ENCODE assay signal across 14 cellular contexts in the genomic region with DNA sequence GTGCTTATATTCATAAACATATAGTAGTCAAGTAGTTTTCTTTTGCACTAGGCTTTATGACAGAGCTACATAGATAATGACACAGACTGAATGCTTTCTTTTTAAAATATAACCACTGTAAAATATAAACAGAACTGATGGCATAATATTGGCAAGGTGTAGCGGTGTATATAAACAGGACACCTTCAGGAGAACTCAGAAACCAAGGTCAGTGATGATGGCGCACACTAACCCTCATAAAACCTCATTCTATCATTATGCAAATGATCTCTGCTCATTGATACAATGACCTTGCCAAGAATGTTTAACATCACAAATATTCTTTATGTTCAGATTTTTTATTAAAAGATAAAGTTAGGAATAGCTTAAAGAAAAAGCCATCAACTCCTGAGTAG. TPM values are rescaled to one million over a fixed set of nuclear protein-coding genes. Genes with fewer than 3 reads are reported as not detected.
A peak's percentile ranks its signal among the peaks of the same experiment; 100 is the strongest.
DNase-seq lines count a peak whose midpoint lies in the region; ATAC-seq, FAIRE-seq and TF ChIP-seq lines count a peak whose summit lies in the region.
"Had no signal": no experiment of that assay in that cellular context is flagged by ENCODE, and none has a peak within 500 bp of the region (broad histone marks: within the 10 kb centered on the region; RNA-seq: fewer than 3 reads in every experiment).

No MANE protein-coding gene starts in this region.

- no peak for TF ChIP-seq POLR2A in HepG2 (IDR thresholded peaks at IDR 0.05; ENCODE audit: insufficient read depth in 1 of 2, low read depth in 2 of 2, low read length in 2 of 2)

- H3K9me3 ChIP-seq in MG63 (no peaks in the 10 kb centered on the region), HepG2 (ENCODE audit: low read length) (no peaks in the 10 kb centered on the region), tibial artery (no peaks in the 10 kb centered on the region), aorta (ENCODE audit: control insufficient read depth, low read length) (no peaks in the 10 kb centered on the region)

- no peak for FAIRE-seq in HepG2 (lab: Jason Lieb, UNC)

- H3K9ac ChIP-seq in HepG2 (ENCODE audit: insufficient read depth, low read depth, low read length) = peak overlapping the region; percentile 69; the same call in 1 of the 2 replicates

- BruUV-seq in HepG2 (replicated peaks; lab: Mats Ljungman, UMichigan) = no TSS peak

- H4K20me1 ChIP-seq in HepG2 (ENCODE audit: insufficient read depth, low read length) = no peaks in the 10 kb centered on the region

- POLR2A ChIA-PET in HepG2 (lab: Yijun Ruan, JAX) = interaction anchor here (0.7 to 4.2 kb wide), 8 partner anchors 12 to 306 kb away, joined by 3 to 52 read pairs (median 4); a partner anchor contains a TSS

- peaks cover 13% of the 10 kb centered on the region for H3K4me1 Mint-ChIP-seq in endothelial cell (ENCODE audit: unreplicated experiment)
- H3K4me1 Mint-ChIP-seq: activated naive CD4-positive, alpha-beta T cell treated with anti-CD3 and anti-CD28 coated beads, Interleukin-2, amount 50 U/mL, for 24 hours had no signal

- in situ Hi-C loops in HepG2 (cut with HindIII; ENCODE audit: extremely low pct_ligation_motif_present, low pct_unique_long_range_greater_than_20kb) = loop anchor here (5.0 kb wide), 1 partner anchor 49 kb away; a partner anchor contains a TSS

- DNase-seq in MG63 = no peak
- no peak for DNase-seq in coronary artery (ENCODE audit: low spot score)
- no peak for DNase-seq in HepG2 (ENCODE audit: low spot score)
- DNase-seq in tibial artery = no peak
- no peak for DNase-seq in aorta
- DNase-seq in endothelial cell (ENCODE audit: low spot score) = no peak
- DNase-seq: activated CD8-positive, alpha-beta T cell treated with anti-CD3 and anti-CD28 coated beads for 36 hours; effector CD8-positive, alpha-beta T cell; H7; NCI-H2029 had no signal

- H3K4me1 ChIP-seq in HepG2 (ENCODE audit: insufficient read depth, low read length) (peaks cover 75% of the 10 kb centered on the region), tibial artery (peaks cover 0 to 69% (median 15%) of the 10 kb centered on the region in 4 donors), aorta (ENCODE audit: control insufficient read depth in 1 of 2, insufficient read depth in 2 of 2, low read length in 2 of 2) (peaks cover 2 to 9% of the 10 kb centered on the region in 2 donors)

- no peak overlapping the region for H3K4me3 Mint-ChIP-seq in endothelial cell (ENCODE audit: unreplicated experiment)
- H3K4me3 Mint-ChIP-seq: activated CD8-positive, alpha-beta T cell treated with anti-CD3 and anti-CD28 coated beads for 36 hours; activated naive CD4-positive, alpha-beta T cell treated with anti-CD3 and anti-CD28 coated beads, Interleukin-2, amount 50 U/mL, for 24 hours; IgD-negative memory B cell; T-helper 1 cell treated with Interleukin-12 subunit alpha and Interleukin-12 subunit beta and Interleukin-4 antibody, amounts not matched to agents 30 μg/mL and 1 μg/mL, for 36 hours had no signal

- H3K27me3 ChIP-seq in MG63 (no peaks in the 10 kb centered on the region), HepG2 (ENCODE audit: control insufficient read depth in 1 of 2, insufficient read depth in 2 of 2, low read length in 2 of 2) (no peaks in the 10 kb centered on the region), tibial artery (no peaks in the 10 kb centered on the region), aorta (ENCODE audit: control insufficient read depth in 1 of 2, insufficient read depth in 2 of 2, low read length in 1 of 2) (no peaks in the 10 kb centered on the region)

- no peaks in the 10 kb centered on the region for H3K27me3 Mint-ChIP-seq in endothelial cell (ENCODE audit: unreplicated experiment)
- H3K27me3 Mint-ChIP-seq: activated CD8-positive, alpha-beta T cell treated with anti-CD3 and anti-CD28 coated beads for 36 hours had no signal

- H2AFZ ChIP-seq in HepG2 (ENCODE audit: low read length) = no peak overlapping the region

- TF ChIP-seq CTCF in coronary artery (IDR thresholded peaks at IDR 0.05) (no peak), HepG2 (CRISPR knock-in tag; IDR thresholded peaks at IDR 0.05) (no peak), tibial artery (IDR thresholded peaks at IDR 0.05) (no peak), endothelial cell (IDR thresholded peaks at IDR 0.05; ENCODE audit: unreplicated experiment) (no peak)

- WGBS in HepG2 (ENCODE audit: low lambda C conversion rate) = 67% methylated on average over 2 of the region's 2 CpGs
- 72 to 78% methylated on average over 2 of the region's 2 CpGs for WGBS in aorta, 2 donors

- ATAC-seq in HepG2 (no peak), aorta (ENCODE audit: low FRiP score) (no peak), GM21717 (IDR thresholded peaks at IDR 0.05; ENCODE audit: unreplicated experiment) (no peak)
- ATAC-seq: activated CD8-positive, alpha-beta T cell treated with anti-CD3 and anti-CD28 coated beads for 36 hours had no signal

- intact Hi-C loops in HepG2 (cut with micrococcal nuclease; ENCODE audit: unreplicated experiment) = loop anchor here (10.0 kb wide), 1 partner anchor 376 kb away; no protein-coding TSS in a partner anchor
- intact Hi-C loops in tibial artery (cut with DNase I; ENCODE audit: low total_unique reads) = no loop called here
- intact Hi-C loops in aorta (cut with DNase I) = no loop called here

- peaks cover 13% of the 10 kb centered on the region for H3K79me2 ChIP-seq in HepG2 (ENCODE audit: insufficient read depth, low read length)

- no peaks in the 10 kb centered on the region for H3K9me3 Mint-ChIP-seq in endothelial cell (ENCODE audit: unreplicated experiment)
- H3K9me3 Mint-ChIP-seq: activated CD8-positive, alpha-beta T cell treated with anti-CD3 and anti-CD28 coated beads for 36 hours; activated naive CD4-positive, alpha-beta T cell treated with anti-CD3 and anti-CD28 coated beads, Interleukin-2, amount 50 U/mL, for 24 hours; IgD-negative memory B cell; T-helper 1 cell treated with Interleukin-12 subunit alpha and Interleukin-12 subunit beta and Interleukin-4 antibody, amounts not matched to agents 30 μg/mL and 1 μg/mL, for 36 hours had no signal

- CTCF ChIA-PET in HepG2 (lab: Yijun Ruan, JAX; ENCODE audit: low intra/inter-chr PET ratio, low total read pairs) = no interaction called here

- H3K27ac ChIP-seq in coronary artery = peak overlapping the region; percentile 57 to 84
- peak overlapping the region; percentile 68 for H3K27ac ChIP-seq in HepG2 (ENCODE audit: extremely low read length, insufficient read depth, low read length)
- H3K27ac ChIP-seq in tibial artery = peak overlapping the region; percentile 79 to 80
- no peak overlapping the region for H3K27ac ChIP-seq in aorta (ENCODE audit: low read depth in 1 of 2, low read length in 2 of 2)

- TF ChIP-seq RAD21 in HepG2 (CRISPR knock-in tag; IDR thresholded peaks at IDR 0.05) = no peak

- H3K36me3 ChIP-seq in MG63 (no peaks in the 10 kb centered on the region), HepG2 (replicated peaks in 1 of 2; ENCODE audit: control insufficient read depth in 1 of 2, insufficient read depth in 2 of 2, low read length in 2 of 2) (no peaks in the 10 kb centered on the region), tibial artery (no peaks in the 10 kb centered on the region), aorta (ENCODE audit: control insufficient read depth in 1 of 2, insufficient read depth in 2 of 2, low read length in 1 of 2) (no peaks in the 10 kb centered on the region)

- TF ChIP-seq EP300 in HepG2 (IDR thresholded peaks at IDR 0.05; ENCODE audit: low read depth in 2 of 2, low read length in 2 of 2) (no peak), HepG2 (CRISPR knock-in tag; IDR thresholded peaks at IDR 0.05; ENCODE audit: borderline replicate concordance) (no peak)

- peak overlapping the region; percentile 75 for H3K4me2 ChIP-seq in HepG2 (ENCODE audit: low read depth, low read length)

- H3K27ac Mint-ChIP-seq in endothelial cell (ENCODE audit: unreplicated experiment) = no peak overlapping the region
- H3K27ac Mint-ChIP-seq: activated CD8-positive, alpha-beta T cell treated with anti-CD3 and anti-CD28 coated beads for 36 hours; activated naive CD4-positive, alpha-beta T cell treated with anti-CD3 and anti-CD28 coated beads, Interleukin-2, amount 50 U/mL, for 24 hours; IgD-negative memory B cell; T-helper 1 cell treated with Interleukin-12 subunit alpha and Interleukin-12 subunit beta and Interleukin-4 antibody, amounts not matched to agents 30 μg/mL and 1 μg/mL, for 36 hours had no signal

- peaks cover 21% of the 10 kb centered on the region for H3K36me3 Mint-ChIP-seq in endothelial cell (ENCODE audit: low read depth, unreplicated experiment)
- H3K36me3 Mint-ChIP-seq: activated naive CD4-positive, alpha-beta T cell treated with anti-CD3 and anti-CD28 coated beads, Interleukin-2, amount 50 U/mL, for 24 hours; IgD-negative memory B cell had no signal

- peak overlapping the region; percentile 49 for H3K4me3 ChIP-seq in MG63
- H3K4me3 ChIP-seq in coronary artery = peak overlapping the region; percentile 63
- peak overlapping the region; percentile 56 to 64 (median 60); a peak in 5 of 6 replicates for H3K4me3 ChIP-seq in HepG2 (replicated peaks in 1 of 3; ENCODE audit: insufficient read depth in 1 of 3, low read depth in 2 of 3, low read length in 3 of 3)
- peak overlapping the region; percentile 43 to 49 for H3K4me3 ChIP-seq in tibial artery
- H3K4me3 ChIP-seq in aorta (ENCODE audit: low read length in 2 of 2) = no peak overlapping the region

RNA-seq across cellular contexts. Expression of a gene that starts 48.5 kb away (rescaled TPM):
- 16.7 and 19.7 TPM in 2 replicates for total RNA-seq in MG63 (2014; rRNA removed; shearing (Covaris generic); ENCODE audit: low replicate concordance)
- total RNA-seq in HepG2 (2016; rRNA removed; fragmentation: Illumina TruSeq; extraction: Trizol) (61.7 and 89.0 TPM in 2 replicates), aorta (100 to 1,000 TPM; 485 to 578 TPM), endothelial cell (ENCODE audit: unreplicated experiment) (284 TPM)
- 6.5 and 7.8 TPM in 2 replicates for total RNA-seq in HepG2 (2016; cell fraction: cytosol; rRNA removed; fragmentation: Illumina TruSeq; extraction: Trizol; ENCODE audit: low read depth)
- 56.6 and 87.8 TPM in 2 replicates for total RNA-seq in HepG2 (2016; cell fraction: insoluble cytoplasmic fraction; rRNA removed; fragmentation: Illumina TruSeq; extraction: Trizol)
- total RNA-seq in HepG2 (2016; cell fraction: membrane; rRNA removed; fragmentation: Illumina TruSeq; extraction: Trizol) = 14.8 and 16.7 TPM in 2 replicates
- 273 and 289 TPM in 2 replicates for total RNA-seq in HepG2 (2016; cell fraction: nucleus; rRNA removed; fragmentation: Illumina TruSeq; extraction: Trizol)
- polyA plus RNA-seq in HepG2 (2011; rRNA removed) (64.4 and 77.2 TPM in 2 replicates), aorta (100 to 1,000 TPM in 1 of 2 donors, 10 to 100 TPM in 1; 47.2 to 258 TPM)
- 23.8 and 26.1 TPM in 2 replicates for polyA plus RNA-seq in HepG2 (2011; cell fraction: cytosol; rRNA removed)
- 197 and 231 TPM in 2 replicates for polyA plus RNA-seq in HepG2 (2011; cell fraction: nucleus; rRNA removed)
- 75.4 and 77.7 TPM in 2 replicates for polyA plus RNA-seq in HepG2 (2012)
- polyA plus RNA-seq in HepG2 (2016; cell fraction: cytosol; fragmentation: Illumina TruSeq; extraction: Trizol; ENCODE audit: low read depth) = 2.7 and 2.9 TPM in 2 replicates
- 38.0 and 39.9 TPM in 2 replicates for polyA plus RNA-seq in HepG2 (2016; cell fraction: insoluble cytoplasmic fraction; fragmentation: Illumina TruSeq; extraction: Trizol; ENCODE audit: low read depth)
- polyA plus RNA-seq in HepG2 (2016; cell fraction: membrane; fragmentation: Illumina TruSeq; extraction: Trizol; ENCODE audit: low read depth) = 5.4 and 7.5 TPM in 2 replicates
- 155 and 164 TPM in 2 replicates for polyA plus RNA-seq in HepG2 (2016; cell fraction: nucleus; fragmentation: Illumina TruSeq; extraction: Trizol; ENCODE audit: insufficient read depth, low read depth)
- 62.4 and 124 TPM in 2 replicates for polyA minus RNA-seq in HepG2 (2011; rRNA and poly(A)+ RNA removed; ENCODE audit: low replicate concordance)
- 53.9 and 66.4 TPM in 2 replicates for polyA minus RNA-seq in HepG2 (2011; cell fraction: cytosol; rRNA and poly(A)+ RNA removed)
- polyA minus RNA-seq in HepG2 (2011; cell fraction: nucleus; rRNA and poly(A)+ RNA removed) = 948 and 1,173 TPM in 2 replicates
- polyA plus RNA-seq: IgD-negative memory B cell had no signal

Comparison
In these comparisons a context has a peak if more than half of its experiments do, and no peak if none do; other contexts are left out.
1. H3K4me3 ChIP-seq: peak in MG63 (single experiment), coronary artery (single experiment), HepG2 (3 of 3) and tibial artery (2 of 2); none in aorta (0 of 2).
2. H3K27ac ChIP-seq: peak in coronary artery (2 of 2), HepG2 (single experiment) and tibial artery (2 of 2); none in aorta (0 of 2).